In genomic region chr11:57641426-57641825, GRCh38 we compare ENCODE assay signal across 7 cellular contexts. TPM values are rescaled to one million over a fixed set of nuclear protein-coding genes. Genes with fewer than 3 reads are reported as not detected.
DNase-seq lines count a peak whose midpoint lies in the region; TF ChIP-seq lines count a peak whose summit lies in the region.
"Had no signal": no experiment of that assay in that cellular context is flagged by ENCODE, and none has a peak within 500 bp of the region (broad histone marks: within the 10 kb centered on the region; RNA-seq: fewer than 3 reads in every experiment).

No MANE protein-coding gene starts in this region.

- H3K4me1 Mint-ChIP-seq in activated T-cell treated with anti-CD3 and anti-CD28 coated beads, Interleukin-2, amount 50 U/mL, for 24 hours (ENCODE audit: low read depth) = peaks cover 28% of the 10 kb centered on the region

- 54 to 61% (median 55%) methylated on average over 2 of the region's 2 CpGs for WGBS in ovary, 3 donors

- no peak overlapping the region for H3K27ac ChIP-seq in brain microvascular endothelial cell
- H3K27ac ChIP-seq in ovary = no peak overlapping the region

- H3K4me3 ChIP-seq in GM12865 (ENCODE audit: low read depth, low read length) (no peak overlapping the region), brain microvascular endothelial cell (ENCODE audit: low read depth, low read length) (no peak overlapping the region), ovary (no peak overlapping the region)

- peaks cover 51% of the 10 kb centered on the region for H3K27me3 Mint-ChIP-seq in activated T-cell treated with anti-CD3 and anti-CD28 coated beads, Interleukin-2, amount 50 U/mL, for 24 hours

- H3K9me3 Mint-ChIP-seq in activated T-cell treated with anti-CD3 and anti-CD28 coated beads, Interleukin-2, amount 50 U/mL, for 24 hours = no peaks in the 10 kb centered on the region
- H3K9me3 Mint-ChIP-seq: activated naive CD8-positive, alpha-beta T cell treated with anti-CD3 and anti-CD28 coated beads, Interleukin-2, amount 10 ng/mL, durations not matched to agents 7 days and 5 days had no signal

- H3K27ac Mint-ChIP-seq in activated T-cell treated with anti-CD3 and anti-CD28 coated beads, Interleukin-2, amount 50 U/mL, for 24 hours = no peak overlapping the region
- H3K27ac Mint-ChIP-seq: activated naive CD8-positive, alpha-beta T cell treated with anti-CD3 and anti-CD28 coated beads, Interleukin-2, amount 10 ng/mL, durations not matched to agents 7 days and 5 days had no signal

- no peak overlapping the region for H3K4me3 Mint-ChIP-seq in activated T-cell treated with anti-CD3 and anti-CD28 coated beads, Interleukin-2, amount 50 U/mL, for 24 hours
- H3K4me3 Mint-ChIP-seq: activated naive CD8-positive, alpha-beta T cell treated with anti-CD3 and anti-CD28 coated beads, Interleukin-2, amount 10 ng/mL, durations not matched to agents 7 days and 5 days had no signal

- H3K9me3 ChIP-seq in ovary = no peaks in the 10 kb centered on the region

- no peak for TF ChIP-seq POLR2A in ovary (IDR thresholded peaks at IDR 0.05)

- DNase-seq in GM12865 (ENCODE audit: low read depth) = peak; percentile 67
- peak; percentile 73 for DNase-seq in NAMALWA (ENCODE audit: low spot score)
- peak; percentile 36 for DNase-seq in brain microvascular endothelial cell
- no peak for DNase-seq in ovary
- no peak for DNase-seq in activated T-cell treated with anti-CD3 and anti-CD28 coated beads, Interleukin-2, amount 50 U/mL, for 24 hours
- no peak for DNase-seq in activated CD4-positive, alpha-beta T cell treated with anti-CD3 and anti-CD28 coated beads, Interleukin-2, amount 50 U/mL, for 1 hour
- DNase-seq: activated naive CD8-positive, alpha-beta T cell treated with anti-CD3 and anti-CD28 coated beads, Interleukin-2, amount 10 ng/mL, durations not matched to agents 7 days and 5 days had no signal

- in situ Hi-C loops in brain microvascular endothelial cell (cut with HindIII; ENCODE audit: low pct_ligation_motif_present, low sequenced_read_pairs) = loop anchor here (10.0 kb wide), 1 partner anchor 77 kb away; the partner anchor contains the start of gene UBE2L6

- H3K27me3 ChIP-seq in brain microvascular endothelial cell (replicated peaks) = peaks cover 2% of the 10 kb centered on the region
- H3K27me3 ChIP-seq in ovary = no peaks in the 10 kb centered on the region

- H3K36me3 Mint-ChIP-seq in activated T-cell treated with anti-CD3 and anti-CD28 coated beads, Interleukin-2, amount 50 U/mL, for 24 hours (ENCODE audit: low read depth) = no peaks in the 10 kb centered on the region

- H3K4me1 ChIP-seq in ovary (ENCODE audit: insufficient read depth) = peaks cover 23% of the 10 kb centered on the region

- TF ChIP-seq EP300 in ovary (IDR thresholded peaks at IDR 0.05) = no peak

- intact Hi-C loops in ovary (cut with DNase I) = loop anchor here (2.0 to 10.0 kb wide), 5 partner anchors 73 to 317 kb away; partner anchors contain the start of genes UBE2L6 (in 3 of the 4) and TNKS1BP1 (in 1 of the 4)

- TF ChIP-seq CTCF in GM12865 (IDR thresholded peaks at IDR 0.05; ENCODE audit: insufficient read depth, low read depth, low read length, missing control alignments) (peak; percentile 49), brain microvascular endothelial cell (IDR thresholded peaks at IDR 0.05; ENCODE audit: low read depth, low read length, missing control alignments) (peak; percentile 73), ovary (IDR thresholded peaks at IDR 0.05) (peak; percentile 22 to 43 (median 30))

- H3K36me3 ChIP-seq in brain microvascular endothelial cell (replicated peaks) (no peaks in the 10 kb centered on the region), ovary (no peaks in the 10 kb centered on the region)

RNA-seq across cellular contexts. Expression of gene YPEL4, which starts 8.3 kb away (rescaled TPM):
- total RNA-seq in ovary = 10 to 100 TPM in 1 of 7 donors, 1 to 10 TPM in 6; 2.1 to 12.9 (median 4.4) TPM
- 10 to 100 TPM in 1 of 2 donors, 1 to 10 TPM in 1; 7.1 to 15.3 TPM for polyA plus RNA-seq in ovary

RNA-seq across cellular contexts. Expression of gene CLP1, which starts 16.1 kb away (rescaled TPM):
- total RNA-seq in ovary = 10 to 100 TPM in 4 of 7 donors, 1 to 10 TPM in 3; 5.5 to 11.9 (median 11.1) TPM
- polyA plus RNA-seq in ovary = 10 to 100 TPM in 1 of 2 donors, 1 to 10 TPM in 1; 7.2 to 10.5 TPM

RNA-seq across cellular contexts. Expression of gene ZDHHC5, which starts 26.5 kb away (rescaled TPM):
- total RNA-seq in ovary = 10 to 100 TPM; 19.9 to 54.1 (median 39.9) TPM
- 10 to 100 TPM; 22.3 to 62.6 TPM for polyA plus RNA-seq in ovary

RNA-seq across cellular contexts. Expression of gene SERPING1, which starts 43.9 kb away (rescaled TPM):
- total RNA-seq in ovary = 100 to 1,000 TPM; 454 to 906 (median 709) TPM
- polyA plus RNA-seq in ovary = 1,000 to 10,000 TPM in 1 of 2 donors, 100 to 1,000 TPM in 1; 731 to 2,358 TPM

Comparison
In these comparisons a context has a peak if more than half of its experiments do, and no peak if none do; other contexts are left out.
1. DNase-seq: peak in GM12865 (single experiment), NAMALWA (single experiment) and brain microvascular endothelial cell (single experiment); none in ovary (0 of 5), activated T-cell treated with anti-CD3 and anti-CD28 coated beads, Interleukin-2, amount 50 U/mL, for 24 hours (single experiment) and activated CD4-positive, alpha-beta T cell treated with anti-CD3 and anti-CD28 coated beads, Interleukin-2, amount 50 U/mL, for 1 hour (single experiment).
2. Peak in every context shown above with its lines, with median percentiles within 50 percentile points of each other: CTCF ChIP-seq.